8 cellular contexts compared by ENCODE assay signal in the genomic region with DNA sequence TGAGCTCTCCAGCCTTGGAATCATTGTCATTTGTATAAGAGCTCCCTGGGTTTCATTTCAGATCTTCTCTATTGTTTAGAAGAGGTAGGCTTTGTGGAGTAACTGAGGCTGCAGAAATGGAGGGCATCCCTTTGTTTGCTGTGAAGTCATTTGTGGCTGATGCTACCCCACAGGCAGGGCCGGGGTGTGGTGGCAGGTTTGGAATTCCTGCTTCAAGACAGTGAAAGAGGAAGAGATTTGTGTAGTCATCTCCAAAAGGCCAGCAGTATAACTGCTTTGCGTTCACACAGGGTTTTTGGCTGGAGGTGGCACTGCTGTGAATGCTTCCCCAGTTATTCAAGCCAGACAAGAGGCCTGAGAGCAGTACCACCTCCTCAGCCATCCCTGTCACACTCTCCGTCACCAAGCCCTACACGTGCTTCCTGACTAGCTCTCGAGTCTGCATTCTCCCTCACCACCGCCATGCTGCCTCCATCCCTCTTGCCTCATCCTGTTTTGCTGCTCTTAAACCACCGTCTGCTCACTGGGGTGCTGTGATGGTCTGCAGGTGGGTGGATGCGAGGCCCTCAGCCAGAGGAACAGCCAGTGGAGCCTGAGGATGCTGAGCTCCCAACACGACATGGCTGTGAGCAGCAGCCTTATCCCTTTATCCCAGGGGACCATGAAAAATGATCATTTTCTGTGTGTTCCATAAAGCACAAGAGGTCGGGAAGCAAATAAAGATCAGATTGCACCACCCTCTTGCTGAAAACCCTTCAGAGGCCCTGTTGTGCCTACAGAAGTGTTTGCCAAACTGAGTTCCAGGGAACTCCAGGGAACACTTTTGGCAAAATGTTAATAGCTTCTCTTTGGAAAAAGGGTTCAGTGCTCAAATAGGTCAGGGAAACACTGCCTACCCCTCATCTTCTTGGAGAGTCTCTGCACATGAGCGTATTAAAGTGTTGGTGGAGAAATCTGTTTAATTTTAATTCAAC. TPM values are rescaled to one million over a fixed set of nuclear protein-coding genes. Genes with fewer than 3 reads are reported as not detected.
DNase-seq lines count a peak whose midpoint lies in the region; ATAC-seq, FAIRE-seq and TF ChIP-seq lines count a peak whose summit lies in the region.

No MANE protein-coding gene starts in this region.

- peak in 5 of 7 experiments; percentile 2 to 65 (median 32) for DNase-seq in CD8-positive, alpha-beta T cell
- DNase-seq in NCI-H1092 (lab: John Stamatoyannopoulos, UW) = peak; percentile 12
- DNase-seq in naive thymus-derived CD4-positive, alpha-beta T cell = no peak
- no peak for DNase-seq in stimulated activated CD8-positive, alpha-beta memory T cell treated with anti-CD3 and anti-CD28 coated beads, Interleukin-4, amount 100 ng/mL, for 48 hours
- no peak for DNase-seq in SK-N-DZ (ENCODE audit: low spot score)
- no peak for DNase-seq in D721Med (ENCODE audit: insufficient read length, low spot score)

- H3K9me3 Mint-ChIP-seq in CD8-positive, alpha-beta T cell = no peaks in the 10 kb centered on the region
- H3K9me3 Mint-ChIP-seq in activated naive CD8-positive, alpha-beta T cell (ENCODE audit: low read depth) = no peaks in the 10 kb centered on the region
- peaks cover 0 to 3% (median 0%) of the 10 kb centered on the region in 11 donors for H3K9me3 Mint-ChIP-seq in naive thymus-derived CD4-positive, alpha-beta T cell

- H3K36me3 ChIP-seq in CD8-positive, alpha-beta T cell (ENCODE audit: insufficient read depth, low read length) = no peaks in the 10 kb centered on the region
- peaks cover 0 to 6% (median 0%) of the 10 kb centered on the region in 3 experiments for H3K36me3 ChIP-seq in naive thymus-derived CD4-positive, alpha-beta T cell (ENCODE audit: control insufficient read depth in 2 of 3, insufficient read depth in 3 of 3, low read length in 3 of 3)

- POLR2A ChIA-PET in CD8-positive, alpha-beta T cell (lab: Charles Lee) = no interaction called here
- POLR2A ChIA-PET in naive thymus-derived CD4-positive, alpha-beta T cell (lab: Charles Lee) = interaction anchor here (0.6 to 0.8 kb wide), 2 partner anchors 24 to 350 kb away, joined by 3 to 4 read pairs; partner anchors contain the start of gene ARMC2

- no peaks in the 10 kb centered on the region for H3K27me3 Mint-ChIP-seq in CD8-positive, alpha-beta T cell (ENCODE audit: low read depth)
- H3K27me3 Mint-ChIP-seq in activated naive CD8-positive, alpha-beta T cell = no peaks in the 10 kb centered on the region
- peaks cover 0 to 15% (median 0%) of the 10 kb centered on the region in 5 donors for H3K27me3 Mint-ChIP-seq in naive thymus-derived CD4-positive, alpha-beta T cell

- H3K36me3 Mint-ChIP-seq in CD8-positive, alpha-beta T cell = peaks cover 28% of the 10 kb centered on the region
- H3K36me3 Mint-ChIP-seq in activated naive CD8-positive, alpha-beta T cell = peaks cover 25% of the 10 kb centered on the region
- peaks cover 0 to 50% (median 38%) of the 10 kb centered on the region in 5 donors for H3K36me3 Mint-ChIP-seq in naive thymus-derived CD4-positive, alpha-beta T cell

- no peak overlapping the region for H3K4me3 Mint-ChIP-seq in CD8-positive, alpha-beta T cell
- H3K4me3 Mint-ChIP-seq in activated naive CD8-positive, alpha-beta T cell = no peak overlapping the region
- peak overlapping the region in 2 of 10 donors; percentile 20 to 51 for H3K4me3 Mint-ChIP-seq in naive thymus-derived CD4-positive, alpha-beta T cell

- FAIRE-seq in D721Med (lab: Jason Lieb, UNC) = no peak

- H3K27ac Mint-ChIP-seq in CD8-positive, alpha-beta T cell = peak overlapping the region; percentile 86
- H3K27ac Mint-ChIP-seq in activated naive CD8-positive, alpha-beta T cell = peak overlapping the region; percentile 64
- H3K27ac Mint-ChIP-seq in naive thymus-derived CD4-positive, alpha-beta T cell = peak overlapping the region in 5 of 9 donors; percentile 19 to 85 (median 51)

- CTCF ChIA-PET in CD8-positive, alpha-beta T cell (lab: Charles Lee) = interaction anchor here (0.9 to 3.6 kb wide), 4 partner anchors 15 to 201 kb away, joined by 3 to 11 read pairs (median 4); no protein-coding TSS in a partner anchor
- CTCF ChIA-PET in naive thymus-derived CD4-positive, alpha-beta T cell (lab: Charles Lee) = interaction anchor here (0.9 kb wide), 1 partner anchor 8 kb away, joined by 3 read pairs; no protein-coding TSS in a partner anchor

- H3K4me1 Mint-ChIP-seq in CD8-positive, alpha-beta T cell (ENCODE audit: low read depth) = peaks cover 46% of the 10 kb centered on the region
- H3K4me1 Mint-ChIP-seq in activated naive CD8-positive, alpha-beta T cell (ENCODE audit: low read depth) = peaks cover 35% of the 10 kb centered on the region
- peaks cover 25 to 53% (median 31%) of the 10 kb centered on the region in 7 donors for H3K4me1 Mint-ChIP-seq in naive thymus-derived CD4-positive, alpha-beta T cell

- intact Hi-C loops in CD8-positive, alpha-beta T cell (cut with DNase I, micrococcal nuclease) = no loop called here
- intact Hi-C loops in naive thymus-derived CD4-positive, alpha-beta T cell (cut with micrococcal nuclease) = loop anchor here in 1 of 2 donors (5.0 kb wide), 2 partner anchors 35 to 365 kb away; no protein-coding TSS in a partner anchor

- no peak overlapping the region for H3K27ac ChIP-seq in CD8-positive, alpha-beta T cell (ENCODE audit: low read depth, low read length)
- no peak overlapping the region for H3K27ac ChIP-seq in naive thymus-derived CD4-positive, alpha-beta T cell (ENCODE audit: low read depth, low read length)

- TF ChIP-seq CTCF in CD8-positive, alpha-beta T cell (IDR thresholded peaks at IDR 0.05) = no peak
- TF ChIP-seq CTCF in D721Med (IDR thresholded peaks at IDR 0.05; ENCODE audit: insufficient read depth, missing control alignments) = no peak

- no peaks in the 10 kb centered on the region for H3K9me3 ChIP-seq in CD8-positive, alpha-beta T cell (ENCODE audit: low read length)
- H3K9me3 ChIP-seq in naive thymus-derived CD4-positive, alpha-beta T cell (ENCODE audit: control insufficient read depth in 2 of 3, low read length in 3 of 3) = no peaks in the 10 kb centered on the region

- peaks cover 35% of the 10 kb centered on the region for H3K4me1 ChIP-seq in CD8-positive, alpha-beta T cell (ENCODE audit: insufficient read depth, low read length)
- H3K4me1 ChIP-seq in naive thymus-derived CD4-positive, alpha-beta T cell (ENCODE audit: control insufficient read depth in 2 of 2, insufficient read depth in 2 of 2, low read length in 2 of 2) = peaks cover 9 to 41% of the 10 kb centered on the region in 2 donors

- peak; percentile 84 for ATAC-seq in CD8-positive, alpha-beta T cell
- peak; percentile 69 for ATAC-seq in naive thymus-derived CD4-positive, alpha-beta T cell
- no peak for ATAC-seq in GM21786 (IDR thresholded peaks at IDR 0.05; ENCODE audit: unreplicated experiment)

- no peaks in the 10 kb centered on the region for H3K27me3 ChIP-seq in CD8-positive, alpha-beta T cell (ENCODE audit: insufficient read depth, low read length)
- no peaks in the 10 kb centered on the region for H3K27me3 ChIP-seq in naive thymus-derived CD4-positive, alpha-beta T cell (ENCODE audit: control insufficient read depth in 2 of 2, insufficient read depth in 2 of 2, low read length in 2 of 2)

- H3K4me3 ChIP-seq in CD8-positive, alpha-beta T cell (ENCODE audit: low read depth, low read length) = no peak overlapping the region
- H3K4me3 ChIP-seq in naive thymus-derived CD4-positive, alpha-beta T cell (ENCODE audit: low read length) = no peak overlapping the region

RNA-seq across cellular contexts. Expression of gene ARMC2, which starts 24.1 kb away (rescaled TPM):
- total RNA-seq in CD8-positive, alpha-beta T cell = 1 to 10 TPM; 4.2 to 6.1 TPM
- 10 to 100 TPM in 2 of 5 experiments, 1 to 10 TPM in 3; 6.2 to 12.7 (median 7.9) TPM for total RNA-seq in naive thymus-derived CD4-positive, alpha-beta T cell
- polyA plus RNA-seq in naive thymus-derived CD4-positive, alpha-beta T cell = 1 to 10 TPM; 3.6 to 5.4 TPM
- polyA plus RNA-seq in SK-N-DZ (2014; cell fraction: cytosol; rRNA removed) = 1.7 and 3.3 TPM in 2 replicates
- 2.2 and 9.2 TPM in 2 replicates for polyA plus RNA-seq in SK-N-DZ (2014; cell fraction: nucleus; rRNA removed)

Comparison
In these comparisons a context has a peak if more than half of its experiments do, and no peak if none do; other contexts are left out.
1. DNase-seq: peak in CD8-positive, alpha-beta T cell (5 of 7) and NCI-H1092 (single experiment); none in naive thymus-derived CD4-positive, alpha-beta T cell (0 of 9), stimulated activated CD8-positive, alpha-beta memory T cell treated with anti-CD3 and anti-CD28 coated beads, Interleukin-4, amount 100 ng/mL, for 48 hours (single experiment), SK-N-DZ (single experiment) and D721Med (single experiment).
2. Peak in every context shown above with its lines, with median percentiles within 50 percentile points of each other: H3K27ac Mint-ChIP-seq.